Comparison of ENCODE assay signal across 15 cellular contexts in genomic region chrX:96994088-96994487, GRCh38.
"Had no signal": no experiment of that assay in that cellular context is flagged by ENCODE, and none has a peak within 500 bp of the region (broad histone marks: within the 10 kb centered on the region; RNA-seq: fewer than 3 reads in every experiment).

No MANE protein-coding gene starts in this region.

- ATAC-seq: activated CD8-positive, alpha-beta memory T cell treated with anti-CD3 and anti-CD28 coated beads, Interleukin-2, amount 10 ng/mL, durations not matched to agents 7 days and 5 days; gastrocnemius medialis; left lung; naive thymus-derived CD8-positive, alpha-beta T cell; pancreas; stimulated activated effector memory CD8-positive, alpha-beta T cell treated with anti-CD3 and anti-CD28 coated beads, Interleukin-12 subunit alpha, Interleukin-12 subunit beta, amount 100 ng/mL, for 72 hours had no signal

- H3K9me3 ChIP-seq: gastrocnemius medialis, left lung, pancreas, tibial artery had no signal

- H3K27ac ChIP-seq: gastrocnemius medialis, left lung, pancreas, tibial artery had no signal

- H3K27ac Mint-ChIP-seq: activated CD8-positive, alpha-beta memory T cell treated with anti-CD3 and anti-CD28 coated beads, Interleukin-2, amount 10 ng/mL, durations not matched to agents 7 days and 5 days; activated T-cell treated with anti-CD3 and anti-CD28 coated beads, Interleukin-2, amount 50 U/mL, for 24 hours; stimulated activated effector memory CD8-positive, alpha-beta T cell treated with anti-CD3 and anti-CD28 coated beads, Interleukin-12 subunit alpha, Interleukin-12 subunit beta, amount 100 ng/mL, for 72 hours had no signal

- H3K36me3 ChIP-seq: gastrocnemius medialis, left lung, pancreas, tibial artery had no signal

- H3K4me1 ChIP-seq: gastrocnemius medialis, left lung, pancreas, tibial artery had no signal

- H3K4me1 Mint-ChIP-seq: activated CD8-positive, alpha-beta memory T cell treated with anti-CD3 and anti-CD28 coated beads, Interleukin-2, amount 10 ng/mL, durations not matched to agents 7 days and 5 days; naive thymus-derived CD8-positive, alpha-beta T cell; stimulated activated effector memory CD8-positive, alpha-beta T cell treated with anti-CD3 and anti-CD28 coated beads, Interleukin-12 subunit alpha, Interleukin-12 subunit beta, amount 100 ng/mL, for 72 hours had no signal

- H3K4me3 Mint-ChIP-seq: activated CD8-positive, alpha-beta memory T cell treated with anti-CD3 and anti-CD28 coated beads, Interleukin-2, amount 10 ng/mL, durations not matched to agents 7 days and 5 days; activated T-cell treated with anti-CD3 and anti-CD28 coated beads, Interleukin-2, amount 50 U/mL, for 24 hours; naive thymus-derived CD8-positive, alpha-beta T cell; stimulated activated effector memory CD8-positive, alpha-beta T cell treated with anti-CD3 and anti-CD28 coated beads, Interleukin-12 subunit alpha, Interleukin-12 subunit beta, amount 100 ng/mL, for 72 hours had no signal

- H3K27me3 ChIP-seq: gastrocnemius medialis, left lung, pancreas, tibial artery had no signal

- DNase-seq: activated CD4-positive, alpha-beta T cell treated with anti-CD3 and anti-CD28 coated beads for 1 hour; activated CD4-positive, alpha-beta T cell treated with anti-CD3 and anti-CD28 coated beads, Interleukin-2, amount 50 U/mL, for 48 hours; activated CD8-positive, alpha-beta memory T cell treated with anti-CD3 and anti-CD28 coated beads, Interleukin-2, amount 10 ng/mL, durations not matched to agents 7 days and 5 days; activated effector memory CD4-positive, alpha-beta T cell treated with Interleukin-2 at 50 U/mL for 16 hours; activated naive CD4-positive, alpha-beta T cell treated with anti-CD3 and anti-CD28 coated beads, Interleukin-2, amount 50 U/mL, for 16 hours; activated T-cell treated with anti-CD3 and anti-CD28 coated beads, Interleukin-2, amount 50 U/mL, for 24 hours; erythroblast; gastrocnemius medialis; left lung; mammary epithelial cell; naive thymus-derived CD8-positive, alpha-beta T cell; pancreas; T-helper 9 cell; tibial artery had no signal

- H3K36me3 Mint-ChIP-seq: stimulated activated effector memory CD8-positive, alpha-beta T cell treated with anti-CD3 and anti-CD28 coated beads, Interleukin-12 subunit alpha, Interleukin-12 subunit beta, amount 100 ng/mL, for 72 hours had no signal

- H3K27me3 Mint-ChIP-seq: activated CD8-positive, alpha-beta memory T cell treated with anti-CD3 and anti-CD28 coated beads, Interleukin-2, amount 10 ng/mL, durations not matched to agents 7 days and 5 days; activated T-cell treated with anti-CD3 and anti-CD28 coated beads, Interleukin-2, amount 50 U/mL, for 24 hours; naive thymus-derived CD8-positive, alpha-beta T cell had no signal

- H3K9me3 Mint-ChIP-seq: activated T-cell treated with anti-CD3 and anti-CD28 coated beads, Interleukin-2, amount 50 U/mL, for 24 hours had no signal

- H3K4me3 ChIP-seq: gastrocnemius medialis, left lung, pancreas, tibial artery had no signal
